In the genomic region with DNA sequence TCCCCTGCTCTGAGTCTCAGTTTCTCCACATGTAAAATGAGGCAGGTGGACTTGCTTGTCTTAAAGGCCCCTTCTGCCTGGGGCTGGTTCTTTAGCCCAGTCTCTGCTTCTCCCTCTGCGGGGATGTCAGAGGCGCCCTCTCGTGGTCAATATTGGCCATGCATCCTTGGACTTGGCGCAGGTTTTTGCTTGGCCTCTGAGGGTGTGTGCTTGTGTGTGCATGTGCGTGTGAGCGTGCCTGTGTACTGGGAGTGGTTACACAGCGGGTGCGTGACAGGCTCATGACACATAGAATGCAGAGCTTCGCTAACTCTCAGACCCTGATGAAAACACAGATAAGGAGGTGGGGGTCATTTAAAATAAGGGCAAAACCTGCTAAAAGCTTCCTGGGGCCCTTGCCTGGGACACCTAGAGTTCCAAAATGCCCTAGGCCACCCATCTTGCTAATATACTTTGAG, we compare ENCODE assay signal across 8 cellular contexts.
DNase-seq lines count a peak whose midpoint lies in the region; ATAC-seq and TF ChIP-seq lines count a peak whose summit lies in the region.

No MANE protein-coding gene starts in this region.

- TF ChIP-seq CTCF in fibroblast of the aortic adventitia (IDR thresholded peaks at IDR 0.05; ENCODE audit: insufficient read depth, low read length) = peak; percentile 96
- TF ChIP-seq CTCF in testis (IDR thresholded peaks at IDR 0.05) = peak; percentile 74 to 94 (median 84)

- 2 to 32% methylated on average over 9 of the region's 9 CpGs for WGBS in testis, 2 donors

- no peaks in the 10 kb centered on the region for H3K27me3 ChIP-seq in testis

- no peak for TF ChIP-seq POLR2A in testis (IDR thresholded peaks at IDR 0.05)

- H3K36me3 Mint-ChIP-seq in activated T-helper 1 cell treated with anti-CD3 and anti-CD28 coated beads, Interleukin-12 subunit alpha, Interleukin-12 subunit beta, Interleukin-2, Interleukin-4 antibody, amounts not matched to agents 30 ng/mL and 10 ng/mL and 1 ng/mL, durations not matched to agents 14 hours and 24 hours and 36 hours (ENCODE audit: low read depth) = no peaks in the 10 kb centered on the region

- H3K27ac Mint-ChIP-seq in activated T-helper 1 cell treated with anti-CD3 and anti-CD28 coated beads, Interleukin-12 subunit alpha, Interleukin-12 subunit beta, Interleukin-2, Interleukin-4 antibody, amounts not matched to agents 30 ng/mL and 10 ng/mL and 1 ng/mL, durations not matched to agents 14 hours and 24 hours and 36 hours = no peak overlapping the region

- H3K4me1 ChIP-seq in testis = no peaks in the 10 kb centered on the region

- DNase-seq in G401 (ENCODE audit: low spot score) = peak; percentile 70
- DNase-seq in HPDE6-E6E7 (ENCODE audit: extremely low spot score) = peak; percentile 64
- DNase-seq in RPMI7951 (ENCODE audit: low read depth) = peak; percentile 90
- peak; percentile 54 for DNase-seq in activated T-helper 1 cell treated with anti-CD3 and anti-CD28 coated beads, Interleukin-12 subunit alpha, Interleukin-12 subunit beta, Interleukin-2, Interleukin-4 antibody, amounts not matched to agents 30 ng/mL and 10 ng/mL and 1 ng/mL, durations not matched to agents 14 hours and 24 hours and 36 hours (ENCODE audit: low spot score)
- peak; percentile 96 for DNase-seq in fibroblast of the aortic adventitia (ENCODE audit: low read depth)
- peak in 37 of 56 donors; percentile 8 to 74 (median 24) for DNase-seq in nucleus accumbens (lab: John Stamatoyannopoulos, UW)
- peak; percentile 80 for DNase-seq in testis

- no peak overlapping the region for H3K4me3 Mint-ChIP-seq in activated T-helper 1 cell treated with anti-CD3 and anti-CD28 coated beads, Interleukin-12 subunit alpha, Interleukin-12 subunit beta, Interleukin-2, Interleukin-4 antibody, amounts not matched to agents 30 ng/mL and 10 ng/mL and 1 ng/mL, durations not matched to agents 14 hours and 24 hours and 36 hours

- H3K9me3 Mint-ChIP-seq in activated T-helper 1 cell treated with anti-CD3 and anti-CD28 coated beads, Interleukin-12 subunit alpha, Interleukin-12 subunit beta, Interleukin-2, Interleukin-4 antibody, amounts not matched to agents 30 ng/mL and 10 ng/mL and 1 ng/mL, durations not matched to agents 14 hours and 24 hours and 36 hours = no peaks in the 10 kb centered on the region

- H3K27ac ChIP-seq in testis = no peak overlapping the region

- no peaks in the 10 kb centered on the region for H3K9me3 ChIP-seq in testis

- peaks cover 11% of the 10 kb centered on the region for H3K27me3 Mint-ChIP-seq in activated T-helper 1 cell treated with anti-CD3 and anti-CD28 coated beads, Interleukin-12 subunit alpha, Interleukin-12 subunit beta, Interleukin-2, Interleukin-4 antibody, amounts not matched to agents 30 ng/mL and 10 ng/mL and 1 ng/mL, durations not matched to agents 14 hours and 24 hours and 36 hours (ENCODE audit: insufficient read depth)

- no peak for ATAC-seq in GM21786 (IDR thresholded peaks at IDR 0.05; ENCODE audit: unreplicated experiment)

- no peak overlapping the region for H3K4me3 ChIP-seq in fibroblast of the aortic adventitia (ENCODE audit: low read depth, low read length)
- H3K4me3 ChIP-seq in testis = no peak overlapping the region

- in situ Hi-C loops in G401 (cut with HindIII; ENCODE audit: low sequenced_read_pairs) = no loop called here

- peaks cover 12% of the 10 kb centered on the region for H3K4me1 Mint-ChIP-seq in activated T-helper 1 cell treated with anti-CD3 and anti-CD28 coated beads, Interleukin-12 subunit alpha, Interleukin-12 subunit beta, Interleukin-2, Interleukin-4 antibody, amounts not matched to agents 30 ng/mL and 10 ng/mL and 1 ng/mL, durations not matched to agents 14 hours and 24 hours and 36 hours (ENCODE audit: low read depth)

- no peaks in the 10 kb centered on the region for H3K36me3 ChIP-seq in testis (ENCODE audit: low read depth, missing control alignments)

- intact Hi-C loops in activated T-helper 1 cell treated with anti-CD3 and anti-CD28 coated beads, Interleukin-12 subunit alpha, Interleukin-12 subunit beta, Interleukin-2, Interleukin-4 antibody, amounts not matched to agents 30 ng/mL and 10 ng/mL and 1 ng/mL, durations not matched to agents 14 hours and 24 hours and 36 hours (cut with micrococcal nuclease) = loop anchor here (1.0 kb wide), 1 partner anchor 260 kb away; no protein-coding TSS in a partner anchor
- intact Hi-C loops in testis (cut with DNase I; ENCODE audit: low total_unique reads) = no loop called here

Comparison
In these comparisons a context has a peak if more than half of its experiments do, and no peak if none do; other contexts are left out.
1. DNase-seq: peak in every context shown above with its lines; median percentile 96 in fibroblast of the aortic adventitia; 90 in RPMI7951; 80 in testis; 70 in G401; 64 in HPDE6-E6E7; 54 in activated T-helper 1 cell treated with anti-CD3 and anti-CD28 coated beads, Interleukin-12 subunit alpha, Interleukin-12 subunit beta, Interleukin-2, Interleukin-4 antibody, amounts not matched to agents 30 ng/mL and 10 ng/mL and 1 ng/mL, durations not matched to agents 14 hours and 24 hours and 36 hours; 24 in nucleus accumbens.